ENCODE assay signal across 13 cellular contexts in genomic region chr1:8464987-8465386, GRCh38.
DNase-seq lines count a peak whose midpoint lies in the region; ATAC-seq, FAIRE-seq and TF ChIP-seq lines count a peak whose summit lies in the region.
"Had no signal": no experiment of that assay in that cellular context is flagged by ENCODE, and none has a peak within 500 bp of the region (broad histone marks: within the 10 kb centered on the region; RNA-seq: fewer than 3 reads in every experiment).

No MANE protein-coding gene starts in this region.

- intact Hi-C loops in left lung (cut with DNase I) = no loop called here

- H3K36me3 ChIP-seq in left lung (no peaks in the 10 kb centered on the region), suprapubic skin (peaks cover 2% of the 10 kb centered on the region), H7 (replicated peaks; ENCODE audit: control insufficient read depth, insufficient read depth, low read length) (no peaks in the 10 kb centered on the region; the same call in 1 of the 2 replicates)
- H3K36me3 ChIP-seq: right atrium auricular region had no signal

- H3K27ac ChIP-seq in left lung (peak overlapping the region; percentile 73 to 74), suprapubic skin (peak overlapping the region; percentile 77)

- H3K27ac Mint-ChIP-seq in brain = peak overlapping the region; percentile 89 to 98 (median 91)

- WGBS in suprapubic skin = 49% methylated on average over 5 of the region's 5 CpGs

- H3K36me3 Mint-ChIP-seq in brain = peaks cover 24% of the 10 kb centered on the region

- no peaks in the 10 kb centered on the region for H3K27me3 ChIP-seq in left lung
- H3K27me3 ChIP-seq in suprapubic skin = no peaks in the 10 kb centered on the region
- no peaks in the 10 kb centered on the region for H3K27me3 ChIP-seq in H7 (ENCODE audit: control insufficient read depth, insufficient read depth, low read length)
- H3K27me3 ChIP-seq: right atrium auricular region had no signal

- DNase-seq in KBM-7 = peak; percentile 7
- no peak for DNase-seq in left lung
- DNase-seq in suprapubic skin (ENCODE audit: low spot score in 2 of 2) = no peak
- no peak for DNase-seq in H54 (ENCODE audit: insufficient read length, low spot score)
- DNase-seq in H7 = no peak
- no peak for DNase-seq in NCI-H2029 treated with DMSO at 0.1 percent for 48 hours (lab: John Stamatoyannopoulos, UW)
- DNase-seq: activated CD4-positive, CD25-positive, alpha-beta regulatory T cell; activated gamma-delta T cell treated with Interleukin-2 at 50 U/mL for 16 hours; HCEC 1CT; NCI-H1436 had no signal

- no peaks in the 10 kb centered on the region for H3K9me3 Mint-ChIP-seq in brain

- FAIRE-seq in H54 (lab: Jason Lieb, UNC) = no peak

- H3K4me3 ChIP-seq in left lung (no peak overlapping the region), suprapubic skin (no peak overlapping the region), H7 (ENCODE audit: insufficient read depth, low read depth, low read length) (no peak overlapping the region)
- H3K4me3 ChIP-seq: right atrium auricular region had no signal

- H3K4me1 ChIP-seq in left lung (peaks cover 28 to 46% of the 10 kb centered on the region in 2 donors), suprapubic skin (peaks cover 58% of the 10 kb centered on the region)

- H3K4me3 Mint-ChIP-seq in brain = peak overlapping the region in 1 of 5 experiments; percentile 19

- TF ChIP-seq CTCF in brain (conservative IDR thresholded peaks at IDR 0.05) = no peak
- TF ChIP-seq CTCF in left lung (IDR thresholded peaks at IDR 0.05) = peak in 1 of 2 donors; percentile 21
- no peak for TF ChIP-seq CTCF in suprapubic skin (IDR thresholded peaks at IDR 0.05)

- no peak for TF ChIP-seq EP300 in suprapubic skin (IDR thresholded peaks at IDR 0.05)

- no peaks in the 10 kb centered on the region for H3K9me3 ChIP-seq in left lung
- H3K9me3 ChIP-seq in suprapubic skin = no peaks in the 10 kb centered on the region
- H3K9me3 ChIP-seq: right atrium auricular region had no signal

- ATAC-seq in left lung = peak; percentile 42
- ATAC-seq in HG02840 (IDR thresholded peaks at IDR 0.05; ENCODE audit: low FRiP score, unreplicated experiment) = no peak

- H3K4me1 Mint-ChIP-seq in brain = peaks cover 77% of the 10 kb centered on the region

- in situ Hi-C loops in KBM-7 (cut with MboI; ENCODE audit: low pct_unique_long_range_greater_than_20kb, low sequenced_read_pairs) = no loop called here

- H3K27me3 Mint-ChIP-seq in brain = no peaks in the 10 kb centered on the region

- no peak for TF ChIP-seq POLR2A in suprapubic skin (IDR thresholded peaks at IDR 0.05)
- no peak for TF ChIP-seq POLR2A in H54 (IDR thresholded peaks at IDR 0.05; ENCODE audit: low read depth, low read length)
